ENCODE assay signal across 19 cellular contexts in the genomic region with DNA sequence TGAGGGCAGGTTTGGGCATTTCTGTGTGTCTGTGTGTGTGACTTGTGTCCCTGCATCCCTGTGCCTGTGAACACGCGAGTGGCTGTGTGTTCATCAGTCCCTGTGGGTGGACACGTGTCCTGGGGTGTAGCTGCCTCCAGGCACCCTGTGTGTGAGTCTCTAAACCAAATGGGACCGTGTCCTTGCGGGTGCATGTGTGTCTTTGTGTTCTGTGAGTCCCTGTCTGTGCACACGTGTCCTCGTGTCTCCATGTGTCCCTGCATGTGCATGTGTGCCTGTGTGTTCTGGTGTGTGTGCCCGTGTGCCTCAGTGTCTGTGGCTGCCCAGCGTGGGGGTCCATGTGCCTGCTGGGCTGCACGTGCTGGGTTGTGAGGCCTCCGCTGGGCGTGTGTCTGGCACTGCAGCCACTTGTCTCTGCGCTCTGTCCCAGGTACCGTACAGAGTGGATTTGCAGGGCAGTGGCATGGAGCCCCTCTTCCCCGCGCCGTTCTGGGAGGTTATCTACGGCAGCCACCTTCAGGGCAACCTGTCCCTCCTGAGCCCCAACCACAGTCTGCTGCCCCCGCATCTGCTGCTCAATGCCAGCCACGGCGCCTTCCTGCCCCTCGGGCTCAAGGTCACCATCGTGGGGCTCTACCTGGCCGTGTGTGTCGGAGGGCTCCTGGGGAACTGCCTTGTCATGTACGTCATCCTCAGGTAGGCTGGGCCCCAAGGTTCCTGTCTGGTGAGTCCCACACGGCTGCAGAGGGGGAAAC. TPM values are rescaled to one million over a fixed set of nuclear protein-coding genes. Genes with fewer than 3 reads are reported as not detected.
DNase-seq lines count a peak whose midpoint lies in the region; ATAC-seq and TF ChIP-seq lines count a peak whose summit lies in the region.
"Had no signal": no experiment of that assay in that cellular context is flagged by ENCODE, and none has a peak within 500 bp of the region (broad histone marks: within the 10 kb centered on the region; RNA-seq: fewer than 3 reads in every experiment).

No MANE protein-coding gene starts in this region.

- H3K27me3 ChIP-seq in body of pancreas: no peaks in the 10 kb centered on the region
- H3K27me3 ChIP-seq: thyroid gland had no signal

- H3K4me1 ChIP-seq in body of pancreas: no peaks in the 10 kb centered on the region
- H3K4me1 ChIP-seq: left ventricle myocardium inferior, thyroid gland had no signal

- intact Hi-C loops in body of pancreas (cut with DNase I): no loop called here

- ATAC-seq in body of pancreas (peak; percentile 12), GM21360 (IDR thresholded peaks at IDR 0.05; ENCODE audit: unreplicated experiment) (no peak)
- ATAC-seq in activated CD4-positive, CD25-positive, alpha-beta regulatory T cell treated with anti-CD3 and anti-CD28 coated beads, Interleukin-2, amount 50 U/mL, for 24 hours: no peak
- ATAC-seq: activated T-helper 17 cell treated with anti-CD3 and anti-CD28 coated beads, Interleukin-2, amount 50 U/mL, for 72 hours; effector memory CD8-positive, alpha-beta T cell had no signal

- no peaks in the 10 kb centered on the region for H3K9me3 ChIP-seq in body of pancreas
- H3K9me3 ChIP-seq: left ventricle myocardium inferior, thyroid gland had no signal

- DNase-seq in DMS53 (lab: John Stamatoyannopoulos, UW) (peak; percentile 61), DMS53 treated with DMSO at 0.1 percent for 48 hours (lab: John Stamatoyannopoulos, UW; ENCODE audit: unreplicated experiment) (no peak), body of pancreas (no peak), neural crest cell (ENCODE audit: low read depth, low spot score) (no peak), NCI-H69 (lab: John Stamatoyannopoulos, UW) (no peak)
- no peak for DNase-seq in Jurkat, Clone E6-1 (ENCODE audit: low read depth, low spot score)
- DNase-seq: cerebellar nuclear complex; effector memory CD8-positive, alpha-beta T cell; left ventricle myocardium inferior; NCI-H187; NCI-H510A treated with DMSO at 0.1 percent for 48 hours; stimulated activated CD4-positive, alpha-beta T cell treated with anti-CD3 and anti-CD28 coated beads, Interleukin-4, amount 100 ng/mL, for 4 hours; thyroid gland had no signal

- peaks cover 8% of the 10 kb centered on the region for H3K9me3 Mint-ChIP-seq in neural crest cell

- TF ChIP-seq CTCF in body of pancreas (IDR thresholded peaks at IDR 0.05) (no peak), neural crest cell (conservative IDR thresholded peaks at IDR 0.05) (no peak)

- peaks cover 15% of the 10 kb centered on the region for H3K4me1 Mint-ChIP-seq in neural crest cell

- WGBS in body of pancreas, 2 donors: 16 to 44% methylated on average over 12 to 26 of the region's 27 CpGs

- peak overlapping the region; percentile 15 for H3K4me3 ChIP-seq in Jurkat, Clone E6-1 (ENCODE audit: low read length)
- H3K4me3 ChIP-seq in body of pancreas: no peak overlapping the region
- H3K4me3 ChIP-seq: left ventricle myocardium inferior, skin epidermis, thyroid gland had no signal

- H3K36me3 Mint-ChIP-seq in neural crest cell (ENCODE audit: low read depth): peaks cover 4% of the 10 kb centered on the region

- H3K27ac Mint-ChIP-seq in neural crest cell (ENCODE audit: unreplicated experiment): peak overlapping the region; percentile 86
- H3K27ac Mint-ChIP-seq: activated T-helper 17 cell treated with anti-CD3 and anti-CD28 coated beads, Interleukin-2, amount 50 U/mL, for 72 hours had no signal

- H3K27ac ChIP-seq in body of pancreas: no peak overlapping the region
- H3K27ac ChIP-seq: 22Rv1, left ventricle myocardium inferior, skin epidermis, thyroid gland had no signal

- TF ChIP-seq POLR2A in body of pancreas (IDR thresholded peaks at IDR 0.05): no peak

- H3K36me3 ChIP-seq in body of pancreas (replicated peaks in 1 of 2; ENCODE audit: insufficient read depth in 1 of 2, low read depth in 2 of 2): no peaks in the 10 kb centered on the region
- H3K36me3 ChIP-seq: left ventricle myocardium inferior, thyroid gland had no signal

- H3K4me3 Mint-ChIP-seq in neural crest cell: no peak overlapping the region
- H3K4me3 Mint-ChIP-seq: activated T-helper 17 cell treated with anti-CD3 and anti-CD28 coated beads, Interleukin-2, amount 50 U/mL, for 72 hours; effector memory CD8-positive, alpha-beta T cell had no signal

- peaks cover 38% of the 10 kb centered on the region for H3K27me3 Mint-ChIP-seq in neural crest cell (ENCODE audit: low read depth)
- H3K27me3 Mint-ChIP-seq: activated T-helper 17 cell treated with anti-CD3 and anti-CD28 coated beads, Interleukin-2, amount 50 U/mL, for 72 hours had no signal

RNA-seq across cellular contexts. Expression of gene LKAAEAR1, which starts 8.2 kb away (rescaled TPM):
- 1.2 TPM for polyA plus RNA-seq in Jurkat, Clone E6-1 (2012; ENCODE audit: insufficient read depth, insufficient read length)
- total RNA-seq in body of pancreas (1 to 10 TPM in 1 of 2 donors, not detected in 1; 3.9 TPM), neural crest cell (not detected in 2 replicates)
- total RNA-seq: Daoy, left ventricle myocardium inferior had no signal

RNA-seq across cellular contexts. Expression of gene OPRL1, which starts 12.6 kb away (rescaled TPM):
- 5.0 TPM for polyA plus RNA-seq in Jurkat, Clone E6-1 (2012; ENCODE audit: insufficient read depth, insufficient read length)
- total RNA-seq in body of pancreas (1 to 10 TPM; 1.0 to 2.6 TPM), neural crest cell (0.93 and 0.96 TPM in 2 replicates)

RNA-seq across cellular contexts. Expression of gene RGS19, which starts 13.1 kb away (rescaled TPM):
- polyA plus RNA-seq in Jurkat, Clone E6-1 (2012; ENCODE audit: insufficient read depth, insufficient read length): 35.4 TPM
- total RNA-seq in body of pancreas (10 to 100 TPM in 1 of 2 donors, 1 to 10 TPM in 1; 9.1 to 14.5 TPM), neural crest cell (11.1 and 11.7 TPM in 2 replicates)

RNA-seq across cellular contexts. Expression of gene NPBWR2, which starts 14.9 kb away (rescaled TPM):
- polyA plus RNA-seq in Jurkat, Clone E6-1 (2012; ENCODE audit: insufficient read depth, insufficient read length): not detected
- total RNA-seq in body of pancreas (not detected), neural crest cell (not detected in 2 replicates)
- total RNA-seq: activated T-helper 17 cell treated with anti-CD3 and anti-CD28 coated beads, Interleukin-2, amount 50 U/mL, for 72 hours; Daoy; left ventricle myocardium inferior; thyroid gland had no signal

RNA-seq across cellular contexts. Expression of gene TCEA2, which starts 29.4 kb away (rescaled TPM):
- polyA plus RNA-seq in Jurkat, Clone E6-1 (2012; ENCODE audit: insufficient read depth, insufficient read length): 42.6 TPM
- total RNA-seq in body of pancreas (10 to 100 TPM; 16.6 to 17.5 TPM), neural crest cell (82.5 and 83.3 TPM in 2 replicates)
